In genomic region chr1:229203030-229203751, GRCh38 we compare ENCODE assay signal across 10 cellular contexts.
DNase-seq lines count a peak whose midpoint lies in the region; TF ChIP-seq lines count a peak whose summit lies in the region.
"Had no signal": no experiment of that assay in that cellular context is flagged by ENCODE, and none has a peak within 500 bp of the region (broad histone marks: within the 10 kb centered on the region; RNA-seq: fewer than 3 reads in every experiment).

No MANE protein-coding gene starts in this region.

- peak overlapping the region; percentile 80 for H3K27ac ChIP-seq in trophoblast cell (ENCODE audit: low read depth, low read length)
- no peak overlapping the region for H3K27ac ChIP-seq in esophagus muscularis mucosa (replicated peaks in 1 of 4)
- H3K27ac ChIP-seq: 22Rv1 had no signal

- H2BK12ac ChIP-seq in trophoblast cell (ENCODE audit: low read length): no peak overlapping the region

- TF ChIP-seq POLR2A in esophagus muscularis mucosa (IDR thresholded peaks at IDR 0.05; ENCODE audit: low read depth): no peak

- H3K4me1 ChIP-seq in trophoblast cell (ENCODE audit: control insufficient read depth in 1 of 2, insufficient read depth in 2 of 2, low read length in 2 of 2): peaks cover 36 to 53% of the 10 kb centered on the region in 2 experiments
- peaks cover 15 to 28% (median 20%) of the 10 kb centered on the region in 4 donors for H3K4me1 ChIP-seq in esophagus muscularis mucosa

- H2AFZ ChIP-seq in trophoblast cell (ENCODE audit: insufficient read depth, low read length, poor library complexity): no peak overlapping the region

- no peaks in the 10 kb centered on the region for H3K36me3 ChIP-seq in trophoblast cell (ENCODE audit: control insufficient read depth in 1 of 2, insufficient read depth in 2 of 2, low read length in 2 of 2)
- H3K36me3 ChIP-seq in esophagus muscularis mucosa: no peaks in the 10 kb centered on the region

- H3K14ac ChIP-seq in trophoblast cell (ENCODE audit: low read length): no peak overlapping the region

- H4K12ac ChIP-seq in trophoblast cell (ENCODE audit: low read depth, low read length): no peak overlapping the region

- no peak overlapping the region for H3K4me3 ChIP-seq in epithelial cell of esophagus (ENCODE audit: low read length)
- no peak overlapping the region for H3K4me3 ChIP-seq in trophoblast cell (ENCODE audit: low read depth, low read length)
- H3K4me3 ChIP-seq in esophagus muscularis mucosa: no peak overlapping the region

- peaks cover 5% of the 10 kb centered on the region for H3K79me2 ChIP-seq in trophoblast cell (ENCODE audit: control insufficient read depth, insufficient read depth, low read length, poor library complexity)

- H3K27me3 ChIP-seq in trophoblast cell (ENCODE audit: insufficient read depth, low read length) (no peaks in the 10 kb centered on the region), esophagus muscularis mucosa (no peaks in the 10 kb centered on the region)

- H2BK120ac ChIP-seq in trophoblast cell (ENCODE audit: insufficient read depth, low read length, poor library complexity): no peak overlapping the region

- H3K9ac ChIP-seq in trophoblast cell (ENCODE audit: low read length): no peak overlapping the region

- TF ChIP-seq EP300 in esophagus muscularis mucosa (IDR thresholded peaks at IDR 0.05): no peak

- H3K4me2 ChIP-seq in trophoblast cell (ENCODE audit: low read length): peak overlapping the region; percentile 32

- H4K8ac ChIP-seq in trophoblast cell (ENCODE audit: low read depth, low read length): no peak overlapping the region

- H3K18ac ChIP-seq in trophoblast cell (ENCODE audit: low read length): no peak overlapping the region

- no CpG with 5 or more reads among the region's 5 CpGs for WGBS in trophoblast cell (ENCODE audit: extremely low coverage, insufficient coverage, insufficient read length)
- WGBS in esophagus muscularis mucosa: 93% methylated on average over 4 of the region's 5 CpGs

- no peak overlapping the region for H3K4ac ChIP-seq in trophoblast cell (ENCODE audit: low read depth, low read length)

- H2AK5ac ChIP-seq in trophoblast cell (ENCODE audit: low read length): no peak overlapping the region

- intact Hi-C loops in esophagus muscularis mucosa (cut with DNase I): no loop called here

- peak overlapping the region; percentile 38 for H2BK5ac ChIP-seq in trophoblast cell (ENCODE audit: low read depth, low read length, poor library complexity)

- no peak for TF ChIP-seq CTCF in epithelial cell of esophagus (IDR thresholded peaks at IDR 0.05; ENCODE audit: insufficient read depth, low read depth, low read length, missing control alignments)
- no peak for TF ChIP-seq CTCF in esophagus muscularis mucosa (IDR thresholded peaks at IDR 0.05)

- H4K91ac ChIP-seq in trophoblast cell (ENCODE audit: low read depth, low read length): no peak overlapping the region

- no peaks in the 10 kb centered on the region for H3K9me3 ChIP-seq in trophoblast cell (ENCODE audit: insufficient read depth, low read depth, low read length)
- no peaks in the 10 kb centered on the region for H3K9me3 ChIP-seq in esophagus muscularis mucosa

- peaks cover 41% of the 10 kb centered on the region for H3K79me1 ChIP-seq in trophoblast cell (ENCODE audit: low read length)

- no peak overlapping the region for H3K23ac ChIP-seq in trophoblast cell (ENCODE audit: low read length)

- DNase-seq in DMS 273 (lab: John Stamatoyannopoulos, UW; ENCODE audit: unreplicated experiment) (peak; percentile 73), DMS 273 treated with DMSO at 0.1 percent for 48 hours (lab: John Stamatoyannopoulos, UW) (no peak), NCI-H526 (lab: John Stamatoyannopoulos, UW) (peak; percentile 83 to 88), epithelial cell of esophagus (ENCODE audit: low read depth) (peak; percentile 46), trophoblast cell (peak; percentile 88 to 99), NCI-H524 treated with DMSO at 0.1 percent for 48 hours (lab: John Stamatoyannopoulos, UW) (no peak), esophagus muscularis mucosa (ENCODE audit: extremely low spot score) (no peak), inferior parietal cortex (ENCODE audit: extremely low spot score) (no peak)
- DNase-seq: stimulated activated naive B cell treated with anti-CD40 and anti-IgM and Interleukin-4, amounts not matched to agents 10 μg/mL and 1 μg/mL and 100 μg/mL, for 72 hours had no signal

Comparison
In these comparisons a context has a peak if more than half of its experiments do, and no peak if none do; other contexts are left out.
1. DNase-seq: peak in DMS 273 (single experiment), NCI-H526 (2 of 2), epithelial cell of esophagus (single experiment) and trophoblast cell (2 of 2); none in DMS 273 treated with DMSO at 0.1 percent for 48 hours (single experiment), NCI-H524 treated with DMSO at 0.1 percent for 48 hours (single experiment), esophagus muscularis mucosa (single experiment) and inferior parietal cortex (single experiment).